9 cellular contexts compared by ENCODE assay signal in genomic region chr1:186605762-186606350, GRCh38.
DNase-seq lines count a peak whose midpoint lies in the region; ATAC-seq and TF ChIP-seq lines count a peak whose summit lies in the region.
"Had no signal": no experiment of that assay in that cellular context is flagged by ENCODE, and none has a peak within 500 bp of the region (broad histone marks: within the 10 kb centered on the region; RNA-seq: fewer than 3 reads in every experiment).

No MANE protein-coding gene starts in this region.

- POLR2A ChIA-PET in Caco-2 (lab: Charles Lee), result no interaction called here

- 22% methylated on average over 4 of the region's 4 CpGs for WGBS in right lobe of liver (ENCODE audit: insufficient coverage, low coverage, low lambda C conversion rate, missing lambda C conversion rate)
- 46 to 60% methylated on average over 4 of the region's 4 CpGs for WGBS in lower leg skin, 2 donors

- peaks cover 9% of the 10 kb centered on the region for H3K4me1 Mint-ChIP-seq in Caco-2 (ENCODE audit: low read depth, unreplicated experiment)

- H3K27ac Mint-ChIP-seq in Caco-2 (ENCODE audit: unreplicated experiment), result peak overlapping the region; percentile 43

- no peak overlapping the region for H3K27ac ChIP-seq in right lobe of liver
- H3K27ac ChIP-seq: ovary had no signal

- peaks cover 16% of the 10 kb centered on the region for H3K4me1 ChIP-seq in Caco-2
- H3K4me1 ChIP-seq in right lobe of liver, result no peaks in the 10 kb centered on the region

- H3K9me3 ChIP-seq in Caco-2 (peaks cover 6% of the 10 kb centered on the region; the same call in 1 of the 2 replicates), right lobe of liver (no peaks in the 10 kb centered on the region)
- H3K9me3 ChIP-seq: ovary had no signal

- CTCF ChIA-PET in Caco-2 (lab: Charles Lee), result interaction anchor here (0.6 to 2.1 kb wide), 7 partner anchors 75 to 231 kb away, joined by 3 to 15 read pairs (median 5); partner anchors contain the start of genes ODR4, PTGS2 and TPR

- intact Hi-C loops in Caco-2 (cut with micrococcal nuclease; ENCODE audit: unreplicated experiment) (loop anchor here (1.0 to 2.0 kb wide), 6 partner anchors 74 to 380 kb away; partner anchors contain the start of gene PTGS2), right lobe of liver (cut with DNase I) (no loop called here), lower leg skin (cut with DNase I; ENCODE audit: low total_unique reads) (loop anchor here (10.0 kb wide), 1 partner anchor 379 kb away; no protein-coding TSS in a partner anchor)

- H3K27me3 ChIP-seq in Caco-2 (replicated peaks; ENCODE audit: control insufficient read depth, insufficient read depth, low read length), result no peaks in the 10 kb centered on the region
- no peaks in the 10 kb centered on the region for H3K27me3 ChIP-seq in right lobe of liver
- H3K27me3 ChIP-seq: ovary had no signal

- H3K36me3 ChIP-seq in Caco-2 (ENCODE audit: control insufficient read depth, insufficient read depth, low read length) (no peaks in the 10 kb centered on the region), right lobe of liver (no peaks in the 10 kb centered on the region)
- H3K36me3 ChIP-seq: ovary had no signal

- no peaks in the 10 kb centered on the region for H3K27me3 Mint-ChIP-seq in Caco-2 (ENCODE audit: insufficient read depth, unreplicated experiment)

- BruUV-seq in Caco-2 (replicated peaks; lab: Mats Ljungman, UMichigan), result no TSS peak

- H3K36me3 Mint-ChIP-seq in Caco-2 (ENCODE audit: insufficient read depth, unreplicated experiment), result no peaks in the 10 kb centered on the region

- DNase-seq in Caco-2, result peak; percentile 70 to 72
- DNase-seq in RKO (ENCODE audit: low spot score), result peak; percentile 69
- DNase-seq in central memory CD4-positive, alpha-beta T cell, result peak; percentile 2
- peak in 1 of 3 donors; percentile 50 for DNase-seq in right lobe of liver
- no peak for DNase-seq in lower leg skin (ENCODE audit: low spot score in 2 of 2)
- no peak for DNase-seq in NCI-H2196 treated with DMSO at 0.1 percent for 48 hours (lab: John Stamatoyannopoulos, UW; ENCODE audit: unreplicated experiment)

- H3K4me3 Mint-ChIP-seq in Caco-2 (ENCODE audit: unreplicated experiment), result no peak overlapping the region

- TF ChIP-seq CTCF in Caco-2 (IDR thresholded peaks at IDR 0.05; ENCODE audit: insufficient read depth in 1 of 2, low read depth in 1 of 2, low read length in 1 of 2, severe bottlenecking in 1 of 2, unreplicated experiment in 1 of 2) (peak; percentile 70 to 71), right lobe of liver (IDR thresholded peaks at IDR 0.05) (peak; percentile 34 to 49 (median 42)), lower leg skin (IDR thresholded peaks at IDR 0.05) (no peak)

- ATAC-seq in GM18909 (IDR thresholded peaks at IDR 0.05; ENCODE audit: poor library complexity, unreplicated experiment), result peak; percentile 84
- peak; percentile 77 for ATAC-seq in HG03342 (IDR thresholded peaks at IDR 0.05; ENCODE audit: unreplicated experiment)
- ATAC-seq in right lobe of liver, result peak; percentile 52 to 71 (median 58)

- TF ChIP-seq POLR2A in right lobe of liver (IDR thresholded peaks at IDR 0.05) (no peak), lower leg skin (IDR thresholded peaks at IDR 0.05) (no peak)

- H3K9me3 Mint-ChIP-seq in Caco-2 (ENCODE audit: unreplicated experiment), result peaks cover 38% of the 10 kb centered on the region

- H3K4me3 ChIP-seq in Caco-2 (ENCODE audit: low read depth, low read length) (no peak overlapping the region), right lobe of liver (no peak overlapping the region), lower leg skin (ENCODE audit: low read depth, poor library complexity, severe bottlenecking) (no peak overlapping the region)
- H3K4me3 ChIP-seq: ovary had no signal

Comparison
In these comparisons a context has a peak if more than half of its experiments do, and no peak if none do; other contexts are left out.
1. DNase-seq: peak in Caco-2 (2 of 2), RKO (single experiment) and central memory CD4-positive, alpha-beta T cell (single experiment); none in lower leg skin (0 of 2) and NCI-H2196 treated with DMSO at 0.1 percent for 48 hours (single experiment).
2. CTCF ChIP-seq: peak in Caco-2 (2 of 2) and right lobe of liver (4 of 4); none in lower leg skin (0 of 3).
3. intact Hi-C loops: an anchor here in Caco-2 (1.0 to 2.0 kb wide) and lower leg skin (10.0 kb wide); none called in right lobe of liver.
4. Peak in every context shown above with its lines, with median percentiles within 50 percentile points of each other: ATAC-seq.